ENCODE assay signal across 8 cellular contexts in genomic region chr15:64895285-64896065, GRCh38. TPM values are rescaled to one million over a fixed set of nuclear protein-coding genes. Genes with fewer than 3 reads are reported as not detected.
DNase-seq lines count a peak whose midpoint lies in the region; ATAC-seq, FAIRE-seq and TF ChIP-seq lines count a peak whose summit lies in the region.

No MANE protein-coding gene starts in this region.

- H3K4me1 ChIP-seq in small intestine (ENCODE audit: control insufficient read depth in 2 of 2, insufficient read depth in 1 of 2, low read depth in 1 of 2, low read length in 1 of 2), result peaks cover 0 to 29% of the 10 kb centered on the region in 2 donors
- peaks cover 10% of the 10 kb centered on the region for H3K4me1 ChIP-seq in SJCRH30

- peaks cover 75% of the 10 kb centered on the region for H3K4me1 Mint-ChIP-seq in activated T-cell treated with anti-CD3 and anti-CD28 coated beads, Interleukin-2, amount 50 U/mL, for 72 hours (ENCODE audit: low read depth)

- WGBS in small intestine, 3 donors, result 22 to 45% (median 35%) methylated on average over 6 of the region's 6 CpGs

- H3K27me3 Mint-ChIP-seq in activated T-cell treated with anti-CD3 and anti-CD28 coated beads, Interleukin-2, amount 50 U/mL, for 72 hours (ENCODE audit: low read depth), result no peaks in the 10 kb centered on the region

- H3K4me3 ChIP-seq in LNCaP clone FGC (ENCODE audit: low read depth, low read length) (no peak overlapping the region), small intestine (ENCODE audit: low read depth in 1 of 2, low read length in 2 of 2) (peak overlapping the region in 1 of 2 donors; percentile 7), SJCRH30 (no peak overlapping the region)

- no peaks in the 10 kb centered on the region for H3K36me3 ChIP-seq in small intestine (ENCODE audit: control insufficient read depth in 2 of 2, insufficient read depth in 2 of 2, low read length in 2 of 2)
- H3K36me3 ChIP-seq in SJCRH30, result no peaks in the 10 kb centered on the region

- peak; percentile 33 for DNase-seq in stimulated activated CD4-positive, alpha-beta T cell treated with anti-CD3 and anti-CD28 coated beads, Interleukin-15, amount 100 ng/mL, for 24 hours
- DNase-seq in stimulated activated CD4-positive, alpha-beta T cell treated with anti-CD3 and anti-CD28 coated beads, Interleukin-4, amount 100 ng/mL, for 1 hour, result no peak
- no peak for DNase-seq in LNCaP clone FGC (ENCODE audit: low read depth)
- DNase-seq in activated T-cell treated with anti-CD3 and anti-CD28 coated beads, Interleukin-2, amount 50 U/mL, for 72 hours, result no peak
- no peak for DNase-seq in left cardiac atrium
- peak; percentile 75 for DNase-seq in small intestine
- DNase-seq in SJCRH30, result no peak

- no peaks in the 10 kb centered on the region for H3K9me3 Mint-ChIP-seq in activated T-cell treated with anti-CD3 and anti-CD28 coated beads, Interleukin-2, amount 50 U/mL, for 72 hours

- no peak for FAIRE-seq in small intestine (lab: Jason Lieb, UNC)

- H3K27ac ChIP-seq in small intestine (ENCODE audit: low read depth in 1 of 2, low read length in 1 of 2), result peak overlapping the region; percentile 71 to 91
- no peak overlapping the region for H3K27ac ChIP-seq in SJCRH30

- no peak for ATAC-seq in activated T-cell treated with anti-CD3 and anti-CD28 coated beads, Interleukin-2, amount 50 U/mL, for 72 hours (replicated peaks in 1 of 2)
- ATAC-seq in left cardiac atrium, result peak; percentile 10 to 12
- ATAC-seq in GM19328 (IDR thresholded peaks at IDR 0.05; ENCODE audit: unreplicated experiment), result no peak

- TF ChIP-seq CTCF in LNCaP clone FGC (IDR thresholded peaks at IDR 0.05; ENCODE audit: control insufficient read depth, extremely low read depth, insufficient read depth), result 0 out of 2 replicates have a peak, but pooled peaks have one; percentile 6

- peak overlapping the region; percentile 96 to 98 for H3K4me3 Mint-ChIP-seq in activated T-cell treated with anti-CD3 and anti-CD28 coated beads, Interleukin-2, amount 50 U/mL, for 72 hours

- peak overlapping the region; percentile 98 for H3K27ac Mint-ChIP-seq in activated T-cell treated with anti-CD3 and anti-CD28 coated beads, Interleukin-2, amount 50 U/mL, for 72 hours

- intact Hi-C loops in left cardiac atrium (cut with DNase I), result loop anchor here (5.0 to 10.0 kb wide), 2 partner anchors 51 to 53 kb away; partner anchors contain the start of gene PLEKHO2 (in 2 of the 2)

- H3K27me3 ChIP-seq in small intestine (ENCODE audit: control insufficient read depth in 2 of 2, insufficient read depth in 2 of 2, low read length in 2 of 2) (no peaks in the 10 kb centered on the region), SJCRH30 (no peaks in the 10 kb centered on the region)

- peaks cover 1 to 6% of the 10 kb centered on the region in 2 donors for H3K36me3 Mint-ChIP-seq in activated T-cell treated with anti-CD3 and anti-CD28 coated beads, Interleukin-2, amount 50 U/mL, for 72 hours (ENCODE audit: insufficient read depth in 2 of 2)

- H3K9me3 ChIP-seq in small intestine (ENCODE audit: control insufficient read depth, low read depth), result no peaks in the 10 kb centered on the region
- H3K9me3 ChIP-seq in SJCRH30 (replicated peaks), result no peaks in the 10 kb centered on the region

RNA-seq across cellular contexts. Expression of gene ANKDD1A, which starts 16.2 kb away (rescaled TPM):
- total RNA-seq in activated T-cell treated with anti-CD3 and anti-CD28 coated beads, Interleukin-2, amount 50 U/mL, for 72 hours, result 1 to 10 TPM; 7.2 to 8.4 TPM
- total RNA-seq in left cardiac atrium, result 1 to 10 TPM; 3.9 to 5.0 TPM
- 1 to 10 TPM in 1 of 3 donors, under 1 TPM in 1, not detected in 1; 0.81 to 1.7 TPM for polyA plus RNA-seq in small intestine
- total RNA-seq in SJCRH30 (2014; rRNA removed; shearing (Covaris generic)), result 5.0 and 5.6 TPM in 2 replicates

RNA-seq across cellular contexts. Expression of gene PLEKHO2, which starts 53.8 kb away (rescaled TPM):
- 10 to 100 TPM; 14.3 to 15.3 TPM for total RNA-seq in activated T-cell treated with anti-CD3 and anti-CD28 coated beads, Interleukin-2, amount 50 U/mL, for 72 hours
- 10 to 100 TPM; 21.3 to 27.0 TPM for total RNA-seq in left cardiac atrium
- 10 to 100 TPM in 1 of 3 donors, 1 to 10 TPM in 2; 1.3 to 17.8 (median 9.2) TPM for polyA plus RNA-seq in small intestine
- 26.7 and 28.5 TPM in 2 replicates for total RNA-seq in SJCRH30 (2014; rRNA removed; shearing (Covaris generic))

Comparison
In these comparisons a context has a peak if more than half of its experiments do, and no peak if none do; other contexts are left out.
1. DNase-seq: peak in stimulated activated CD4-positive, alpha-beta T cell treated with anti-CD3 and anti-CD28 coated beads, Interleukin-15, amount 100 ng/mL, for 24 hours (single experiment) and small intestine (single experiment); none in stimulated activated CD4-positive, alpha-beta T cell treated with anti-CD3 and anti-CD28 coated beads, Interleukin-4, amount 100 ng/mL, for 1 hour (single experiment), LNCaP clone FGC (single experiment), activated T-cell treated with anti-CD3 and anti-CD28 coated beads, Interleukin-2, amount 50 U/mL, for 72 hours (0 of 2), left cardiac atrium (single experiment) and SJCRH30 (0 of 2).
2. ATAC-seq: peak in left cardiac atrium (2 of 2); none in activated T-cell treated with anti-CD3 and anti-CD28 coated beads, Interleukin-2, amount 50 U/mL, for 72 hours (0 of 2) and GM19328 (single experiment).